20 cellular contexts compared by ENCODE assay signal in genomic region chr5:38670066-38670465, GRCh38.
DNase-seq lines count a peak whose midpoint lies in the region; TF ChIP-seq lines count a peak whose summit lies in the region.
"Had no signal": no experiment of that assay in that cellular context is flagged by ENCODE, and none has a peak within 500 bp of the region (broad histone marks: within the 10 kb centered on the region; RNA-seq: fewer than 3 reads in every experiment).

No MANE protein-coding gene starts in this region.

- H3K36me3 ChIP-seq in mammary epithelial cell (ENCODE audit: insufficient read depth, low read length) = no peaks in the 10 kb centered on the region
- no peaks in the 10 kb centered on the region for H3K36me3 ChIP-seq in hepatocyte (replicated peaks; ENCODE audit: insufficient read depth, low read depth)
- no peaks in the 10 kb centered on the region for H3K36me3 ChIP-seq in tibial artery
- H3K36me3 ChIP-seq: BLaER1 had no signal

- H3K27ac ChIP-seq in mammary epithelial cell (ENCODE audit: insufficient read depth, low read depth, low read length) (no peak overlapping the region), angular gyrus (ENCODE audit: low read depth, low read length) (peak overlapping the region; percentile 42), hepatocyte (peak overlapping the region; percentile 50), tibial artery (peak overlapping the region; percentile 22 to 26)
- H3K27ac ChIP-seq: 22Rv1, BLaER1 had no signal

- 100% methylated on average over 1 of the region's 2 CpGs for WGBS in mammary epithelial cell (ENCODE audit: low coverage, missing lambda C conversion rate)
- 44% methylated on average over 2 of the region's 2 CpGs for WGBS in hepatocyte (ENCODE audit: low lambda C conversion rate, missing lambda C conversion rate)

- H3K27me3 ChIP-seq in mammary epithelial cell (ENCODE audit: insufficient read depth, low read length) (no peaks in the 10 kb centered on the region), hepatocyte (no peaks in the 10 kb centered on the region), tibial artery (no peaks in the 10 kb centered on the region)
- H3K27me3 ChIP-seq: BLaER1 had no signal

- CTCF ChIA-PET in MCF 10A (lab: Yijun Ruan, JAX) (interaction anchor here (0.7 to 1.4 kb wide), 4 partner anchors 155 to 249 kb away, joined by 3 to 10 read pairs (median 3); no protein-coding TSS in a partner anchor), mammary epithelial cell (lab: Charles Lee; ENCODE audit: low non-redundant PET) (no interaction called here)

- H4K20me1 ChIP-seq in mammary epithelial cell (ENCODE audit: insufficient read depth, low read length) (no peaks in the 10 kb centered on the region), hepatocyte (ENCODE audit: insufficient read depth, poor library complexity, severe bottlenecking) (no peaks in the 10 kb centered on the region)
- H4K20me1 ChIP-seq: BLaER1 had no signal

- H3K4me1 Mint-ChIP-seq in MCF 10A (ENCODE audit: insufficient read depth, unreplicated experiment) (peaks cover 50% of the 10 kb centered on the region), endothelial cell (ENCODE audit: unreplicated experiment) (peaks cover 17% of the 10 kb centered on the region)
- H3K4me1 Mint-ChIP-seq: B cell; CD4-positive, CD25-positive, alpha-beta regulatory T cell; CD8-positive, alpha-beta memory T cell; GM23338; H9 had no signal

- H3K4me1 ChIP-seq in mammary epithelial cell (ENCODE audit: insufficient read depth, low read length) (no peaks in the 10 kb centered on the region), hepatocyte (ENCODE audit: insufficient read depth) (peaks cover 14% of the 10 kb centered on the region), tibial artery (peaks cover 0 to 31% (median 14%) of the 10 kb centered on the region in 4 donors)
- H3K4me1 ChIP-seq: BLaER1 had no signal

- no peak overlapping the region for H2AFZ ChIP-seq in mammary epithelial cell (ENCODE audit: low read depth, low read length)
- H2AFZ ChIP-seq in hepatocyte = no peak overlapping the region
- H2AFZ ChIP-seq: GM23338 had no signal

- intact Hi-C loops in MCF 10A (cut with micrococcal nuclease) = loop anchor here (5.0 kb wide), 1 partner anchor 252 kb away; no protein-coding TSS in a partner anchor
- intact Hi-C loops in mammary epithelial cell (cut with micrococcal nuclease) = loop anchor here (5.0 kb wide), 1 partner anchor 137 kb away; no protein-coding TSS in a partner anchor
- intact Hi-C loops in tibial artery (cut with DNase I; ENCODE audit: low total_unique reads) = loop anchor here (10.0 kb wide), 1 partner anchor 135 kb away; no protein-coding TSS in a partner anchor

- H3K36me3 Mint-ChIP-seq in MCF 10A (ENCODE audit: insufficient read depth, unreplicated experiment) (no peaks in the 10 kb centered on the region), endothelial cell (ENCODE audit: low read depth, unreplicated experiment) (no peaks in the 10 kb centered on the region)
- H3K36me3 Mint-ChIP-seq: CD4-positive, CD25-positive, alpha-beta regulatory T cell; CD8-positive, alpha-beta memory T cell had no signal

- dilution Hi-C loops in mammary epithelial cell (cut with HindIII; ENCODE audit: low sequenced_read_pairs) = no loop called here

- H3K9me3 ChIP-seq in mammary epithelial cell (replicated peaks; ENCODE audit: insufficient read depth, low read length) = no peaks in the 10 kb centered on the region
- H3K9me3 ChIP-seq in hepatocyte (ENCODE audit: low read depth) = no peaks in the 10 kb centered on the region
- H3K9me3 ChIP-seq in tibial artery = no peaks in the 10 kb centered on the region
- H3K9me3 ChIP-seq: BLaER1 had no signal

- POLR2A ChIA-PET in MCF 10A (lab: Yijun Ruan, JAX) = interaction anchor here (0.6 to 2.0 kb wide), 7 partner anchors 19 to 405 kb away, joined by 3 to 6 read pairs (median 3); no protein-coding TSS in a partner anchor

- no peak overlapping the region for H3K4me2 ChIP-seq in mammary epithelial cell (ENCODE audit: insufficient read depth, low read depth, low read length)
- H3K4me2 ChIP-seq in hepatocyte = no peak overlapping the region
- H3K4me2 ChIP-seq: BLaER1, GM23338 had no signal

- BruUV-seq in MCF 10A (replicated peaks; lab: Mats Ljungman, UMichigan) (no TSS peak), mammary epithelial cell (replicated peaks; lab: Mats Ljungman, UMichigan) (no TSS peak)

- DNase-seq in MCF 10A (ENCODE audit: unreplicated experiment) = no peak
- DNase-seq in mammary epithelial cell = no peak
- no peak for DNase-seq in hepatocyte (ENCODE audit: low spot score)
- no peak for DNase-seq in tibial artery
- DNase-seq in stimulated activated naive CD4-positive, alpha-beta T cell (lab: John Stamatoyannopoulos, UW) = no peak
- DNase-seq in endothelial cell (ENCODE audit: low spot score) = no peak
- DNase-seq in mucosa of gallbladder (ENCODE audit: low spot score) = no peak
- DNase-seq: Calu3; CD4-positive, CD25-positive, alpha-beta regulatory T cell; CD8-positive, alpha-beta memory T cell; DMS79; EL; GDM1; H9 had no signal

- H3K4me3 ChIP-seq in mammary epithelial cell (replicated peaks in 1 of 3; ENCODE audit: insufficient read depth in 1 of 3, low read depth in 2 of 3, low read length in 3 of 3) = no peak overlapping the region
- no peak overlapping the region for H3K4me3 ChIP-seq in hepatocyte
- no peak overlapping the region for H3K4me3 ChIP-seq in tibial artery
- H3K4me3 ChIP-seq: BLaER1, GM12878, GM23338 had no signal

- no peak overlapping the region for H3K9ac ChIP-seq in mammary epithelial cell (ENCODE audit: insufficient read depth, low read length)
- H3K9ac ChIP-seq: BLaER1 had no signal

- no peaks in the 10 kb centered on the region for H3K9me2 ChIP-seq in hepatocyte (replicated peaks; ENCODE audit: insufficient read depth)

- H3K27me3 Mint-ChIP-seq in MCF 10A (ENCODE audit: insufficient read depth, unreplicated experiment) (no peaks in the 10 kb centered on the region), endothelial cell (ENCODE audit: unreplicated experiment) (no peaks in the 10 kb centered on the region)

- peak overlapping the region; percentile 53 for H3K27ac Mint-ChIP-seq in MCF 10A (ENCODE audit: low read depth, unreplicated experiment)
- H3K27ac Mint-ChIP-seq in endothelial cell (ENCODE audit: unreplicated experiment) = no peak overlapping the region
- H3K27ac Mint-ChIP-seq: B cell; CD4-positive, CD25-positive, alpha-beta regulatory T cell; CD8-positive, alpha-beta memory T cell; GM23338; H9 had no signal

- TF ChIP-seq CTCF in MCF 10A (IDR thresholded peaks at IDR 0.05; ENCODE audit: unreplicated experiment) (no peak), mammary epithelial cell (conservative IDR thresholded peaks at IDR 0.05 in 1 of 2, IDR thresholded peaks at IDR 0.05 in 1 of 2; ENCODE audit: extremely low read depth in 1 of 2, insufficient read depth in 1 of 2, low read depth in 1 of 2, low read length in 2 of 2) (no peak), hepatocyte (IDR thresholded peaks at IDR 0.05; ENCODE audit: poor library complexity) (no peak), tibial artery (IDR thresholded peaks at IDR 0.05) (no peak), endothelial cell (IDR thresholded peaks at IDR 0.05; ENCODE audit: unreplicated experiment) (no peak)

- H3K79me2 ChIP-seq in mammary epithelial cell (ENCODE audit: insufficient read depth, low read length) (no peaks in the 10 kb centered on the region), hepatocyte (no peaks in the 10 kb centered on the region)

- H3K9me3 Mint-ChIP-seq in MCF 10A (ENCODE audit: unreplicated experiment) = peaks cover 8% of the 10 kb centered on the region
- H3K9me3 Mint-ChIP-seq in endothelial cell (ENCODE audit: unreplicated experiment) = no peaks in the 10 kb centered on the region
- H3K9me3 Mint-ChIP-seq: GM23338, H9 had no signal

- H3K4me3 Mint-ChIP-seq in MCF 10A (ENCODE audit: unreplicated experiment) = peak overlapping the region; percentile 10
- no peak overlapping the region for H3K4me3 Mint-ChIP-seq in endothelial cell (ENCODE audit: unreplicated experiment)
- H3K4me3 Mint-ChIP-seq: B cell; CD4-positive, CD25-positive, alpha-beta regulatory T cell; CD8-positive, alpha-beta memory T cell; GM23338; H9 had no signal

- in situ Hi-C loops in mammary epithelial cell (cut with MboI; ENCODE audit: low sequenced_read_pairs in 2 of 2) = no loop called here
